1 cellular context compared by ENCODE assay signal in the genomic region with DNA sequence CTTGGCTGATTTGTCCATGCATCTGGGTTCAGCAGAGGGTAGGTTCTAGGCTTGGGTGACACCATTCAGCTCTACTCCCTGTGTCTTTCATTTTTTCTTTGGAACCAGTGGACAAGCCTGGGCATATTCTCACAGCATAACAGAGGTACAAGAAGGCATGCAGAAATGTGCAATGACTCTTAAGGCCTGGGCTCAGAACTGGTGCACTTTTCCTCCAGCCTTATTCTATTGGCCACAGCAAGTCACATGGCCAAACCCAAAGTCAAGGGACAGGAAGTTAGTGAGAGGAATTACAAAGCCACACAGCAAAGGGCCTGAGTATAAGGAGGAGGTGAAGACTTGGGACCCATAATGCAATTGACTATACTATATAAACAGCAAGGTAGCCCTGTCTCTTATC.
TF ChIP-seq lines count a peak whose summit lies in the region.

No MANE protein-coding gene starts in this region.

TF ChIP-seq in HCT116, 20 proteins besides CTCF, POLR2A, EP300 and RAD21 (continued from another document):
- TF ChIP-seq, protein P1, sequence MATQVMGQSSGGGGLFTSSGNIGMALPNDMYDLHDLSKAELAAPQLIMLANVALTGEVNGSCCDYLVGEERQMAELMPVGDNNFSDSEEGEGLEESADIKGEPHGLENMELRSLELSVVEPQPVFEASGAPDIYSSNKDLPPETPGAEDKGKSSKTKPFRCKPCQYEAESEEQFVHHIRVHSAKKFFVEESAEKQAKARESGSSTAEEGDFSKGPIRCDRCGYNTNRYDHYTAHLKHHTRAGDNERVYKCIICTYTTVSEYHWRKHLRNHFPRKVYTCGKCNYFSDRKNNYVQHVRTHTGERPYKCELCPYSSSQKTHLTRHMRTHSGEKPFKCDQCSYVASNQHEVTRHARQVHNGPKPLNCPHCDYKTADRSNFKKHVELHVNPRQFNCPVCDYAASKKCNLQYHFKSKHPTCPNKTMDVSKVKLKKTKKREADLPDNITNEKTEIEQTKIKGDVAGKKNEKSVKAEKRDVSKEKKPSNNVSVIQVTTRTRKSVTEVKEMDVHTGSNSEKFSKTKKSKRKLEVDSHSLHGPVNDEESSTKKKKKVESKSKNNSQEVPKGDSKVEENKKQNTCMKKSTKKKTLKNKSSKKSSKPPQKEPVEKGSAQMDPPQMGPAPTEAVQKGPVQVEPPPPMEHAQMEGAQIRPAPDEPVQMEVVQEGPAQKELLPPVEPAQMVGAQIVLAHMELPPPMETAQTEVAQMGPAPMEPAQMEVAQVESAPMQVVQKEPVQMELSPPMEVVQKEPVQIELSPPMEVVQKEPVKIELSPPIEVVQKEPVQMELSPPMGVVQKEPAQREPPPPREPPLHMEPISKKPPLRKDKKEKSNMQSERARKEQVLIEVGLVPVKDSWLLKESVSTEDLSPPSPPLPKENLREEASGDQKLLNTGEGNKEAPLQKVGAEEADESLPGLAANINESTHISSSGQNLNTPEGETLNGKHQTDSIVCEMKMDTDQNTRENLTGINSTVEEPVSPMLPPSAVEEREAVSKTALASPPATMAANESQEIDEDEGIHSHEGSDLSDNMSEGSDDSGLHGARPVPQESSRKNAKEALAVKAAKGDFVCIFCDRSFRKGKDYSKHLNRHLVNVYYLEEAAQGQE (IDR thresholded peaks at IDR 0.05; ENCODE audit: low read depth), result no peak
- TF ChIP-seq CBX3 (IDR thresholded peaks at IDR 0.05; ENCODE audit: low read depth), result no peak
- no peak for TF ChIP-seq JUND (IDR thresholded peaks at IDR 0.05)
- TF ChIP-seq YY1 (IDR thresholded peaks at IDR 0.05; ENCODE audit: extremely low read depth, insufficient replicate concordance, low read depth, low read length), result no peak
- TF ChIP-seq, protein P2, sequence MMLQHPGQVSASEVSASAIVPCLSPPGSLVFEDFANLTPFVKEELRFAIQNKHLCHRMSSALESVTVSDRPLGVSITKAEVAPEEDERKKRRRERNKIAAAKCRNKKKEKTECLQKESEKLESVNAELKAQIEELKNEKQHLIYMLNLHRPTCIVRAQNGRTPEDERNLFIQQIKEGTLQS (IDR thresholded peaks at IDR 0.05), result no peak
- no peak for TF ChIP-seq TCF7L2 (IDR thresholded peaks at IDR 0.05; ENCODE audit: borderline replicate concordance, extremely low read depth, insufficient read depth, insufficient read length)
- TF ChIP-seq, protein P3, sequence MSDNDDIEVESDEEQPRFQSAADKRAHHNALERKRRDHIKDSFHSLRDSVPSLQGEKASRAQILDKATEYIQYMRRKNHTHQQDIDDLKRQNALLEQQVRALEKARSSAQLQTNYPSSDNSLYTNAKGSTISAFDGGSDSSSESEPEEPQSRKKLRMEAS (IDR thresholded peaks at IDR 0.05), result no peak
- TF ChIP-seq FOSL1 (IDR thresholded peaks at IDR 0.05; ENCODE audit: low read depth), result no peak
- TF ChIP-seq ELF1 (IDR thresholded peaks at IDR 0.05; ENCODE audit: borderline replicate concordance, low read depth), result no peak
- TF ChIP-seq ZBTB33 (IDR thresholded peaks at IDR 0.05; ENCODE audit: extremely low read depth, insufficient replicate concordance, low read length), result no peak
TF ChIP-seq in HCT116: peak in this region for 0.
